In the genomic region with DNA sequence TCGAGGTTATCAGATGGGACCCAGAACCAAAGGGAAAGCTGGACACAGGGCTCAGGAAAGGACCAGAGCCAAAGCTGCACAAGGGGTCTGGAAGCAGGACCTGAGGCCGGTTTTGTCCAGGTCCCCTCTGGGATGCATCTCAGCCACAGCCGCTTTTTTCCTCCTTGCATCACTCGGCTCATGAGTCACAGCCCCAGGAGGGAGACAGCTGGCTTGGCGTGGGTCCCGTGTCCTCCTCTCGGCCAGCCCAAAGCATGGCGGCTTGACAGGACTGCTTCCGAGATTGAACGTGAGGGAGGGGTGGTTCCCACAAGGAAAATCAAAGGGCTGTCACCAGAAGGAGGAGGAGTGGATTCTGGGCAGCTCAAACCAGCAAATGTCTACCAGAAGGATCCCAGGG, we compare ENCODE assay signal across 1 cellular context.
A peak's percentile ranks its signal among the peaks of the same experiment; 100 is the strongest.
TF ChIP-seq lines count a peak whose summit lies in the region.

No MANE protein-coding gene starts in this region.

TF ChIP-seq in SK-N-SH, 30 proteins besides CTCF, POLR2A, EP300 and RAD21 (continued from another document):
- peak; percentile 88 for TF ChIP-seq NFIC (IDR thresholded peaks at IDR 0.05; ENCODE audit: borderline replicate concordance)
- TF ChIP-seq, protein P1, sequence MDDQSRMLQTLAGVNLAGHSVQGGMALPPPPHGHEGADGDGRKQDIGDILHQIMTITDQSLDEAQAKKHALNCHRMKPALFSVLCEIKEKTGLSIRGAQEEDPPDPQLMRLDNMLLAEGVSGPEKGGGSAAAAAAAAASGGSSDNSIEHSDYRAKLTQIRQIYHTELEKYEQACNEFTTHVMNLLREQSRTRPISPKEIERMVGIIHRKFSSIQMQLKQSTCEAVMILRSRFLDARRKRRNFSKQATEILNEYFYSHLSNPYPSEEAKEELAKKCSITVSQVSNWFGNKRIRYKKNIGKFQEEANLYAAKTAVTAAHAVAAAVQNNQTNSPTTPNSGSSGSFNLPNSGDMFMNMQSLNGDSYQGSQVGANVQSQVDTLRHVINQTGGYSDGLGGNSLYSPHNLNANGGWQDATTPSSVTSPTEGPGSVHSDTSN (IDR thresholded peaks at IDR 0.05) = peak; percentile 72
